In genomic region chr11:11915625-11916024, GRCh38 we compare ENCODE assay signal across 22 cellular contexts.
"Had no signal": no experiment of that assay in that cellular context is flagged by ENCODE, and none has a peak within 500 bp of the region (broad histone marks: within the 10 kb centered on the region; RNA-seq: fewer than 3 reads in every experiment).

No MANE protein-coding gene starts in this region.

- H3K4me3 ChIP-seq: coronary artery, dorsolateral prefrontal cortex, esophagus squamous epithelium, gastrocnemius medialis, heart right ventricle, left lung, lower lobe of right lung, mucosa of descending colon had no signal

- FAIRE-seq: endothelial cell of umbilical vein, islet of Langerhans had no signal

- H3K27ac Mint-ChIP-seq: mesothelial cell of epicardium had no signal

- H3K4me3 Mint-ChIP-seq: mesothelial cell of epicardium had no signal

- H3K9me3 Mint-ChIP-seq: mesothelial cell of epicardium had no signal

- H3K27me3 ChIP-seq: dorsolateral prefrontal cortex, esophagus squamous epithelium, gastrocnemius medialis, heart right ventricle, left lung had no signal

- H3K27ac ChIP-seq: coronary artery, esophagus squamous epithelium, left lung, lower lobe of right lung had no signal

- ATAC-seq: gastrocnemius medialis, heart right ventricle, left cardiac atrium, left lung, left ventricle myocardium superior, lower lobe of right lung, mucosa of descending colon had no signal

- H3K4me1 ChIP-seq: esophagus squamous epithelium, left lung, lower lobe of right lung had no signal

- DNase-seq: dermis blood vessel endothelial cell; dorsolateral prefrontal cortex; effector CD4-positive, alpha-beta T cell; effector memory CD4-positive, alpha-beta T cell; esophagus squamous epithelium; foreskin fibroblast; foreskin melanocyte; gastrocnemius medialis; glutamatergic neuron; head of caudate nucleus; heart right ventricle; hippocampal formation; left cardiac atrium; left lung; left ventricle myocardium superior; lower lobe of right lung; mesenchymal stem cell; mucosa of descending colon had no signal

- H3K9me3 ChIP-seq: esophagus squamous epithelium, gastrocnemius medialis, heart right ventricle, left lung, lower lobe of right lung, mucosa of descending colon had no signal
